14 cellular contexts compared by ENCODE assay signal in the genomic region with DNA sequence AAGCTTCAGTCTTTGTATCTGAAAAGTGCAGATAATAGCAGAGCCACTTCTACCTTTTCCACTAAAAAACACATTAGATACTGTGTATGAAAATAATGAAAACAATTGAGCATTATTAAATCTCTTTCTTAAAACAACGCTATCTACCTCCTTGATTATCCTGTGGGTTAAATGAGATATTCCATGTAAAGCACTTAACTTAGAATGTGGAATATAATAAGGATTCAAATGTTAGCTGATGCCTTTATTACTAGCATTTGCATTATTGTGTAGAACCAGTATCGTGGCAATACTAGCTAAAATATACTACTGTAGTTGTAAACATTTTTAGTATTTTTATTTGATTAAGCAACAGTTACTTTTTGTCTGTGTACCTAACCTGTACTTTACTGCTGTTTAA. TPM values are rescaled to one million over a fixed set of nuclear protein-coding genes. Genes with fewer than 3 reads are reported as not detected.
A peak's percentile ranks its signal among the peaks of the same experiment; 100 is the strongest.
DNase-seq lines count a peak whose midpoint lies in the region; ATAC-seq, FAIRE-seq and TF ChIP-seq lines count a peak whose summit lies in the region.
"Had no signal": no experiment of that assay in that cellular context is flagged by ENCODE, and none has a peak within 500 bp of the region (broad histone marks: within the 10 kb centered on the region; RNA-seq: fewer than 3 reads in every experiment).

No MANE protein-coding gene starts in this region.

- H3K9me3 ChIP-seq in Loucy (ENCODE audit: insufficient read depth, low read depth, low read length): no peaks in the 10 kb centered on the region
- H3K9me3 ChIP-seq: A549, HAP-1 had no signal

- H3K27me3 Mint-ChIP-seq in chondrocyte (ENCODE audit: low read depth): no peaks in the 10 kb centered on the region
- H3K27me3 Mint-ChIP-seq: CD4-positive, alpha-beta memory T cell had no signal

- peaks cover 36% of the 10 kb centered on the region for H3K4me1 ChIP-seq in Loucy (ENCODE audit: insufficient read depth, low read length, poor library complexity, severe bottlenecking)
- H3K4me1 ChIP-seq: A549, HAP-1 had no signal

- DNase-seq in D721Med (ENCODE audit: insufficient read length, low spot score) (no peak), chondrocyte (ENCODE audit: low spot score) (no peak), DMS79 (lab: John Stamatoyannopoulos, UW) (no peak), NCI-H1105 treated with DMSO at 0.1 percent for 48 hours (lab: John Stamatoyannopoulos, UW) (no peak)
- DNase-seq: AML-193; CD4-positive, alpha-beta memory T cell; DND-41; EL; GM23248 had no signal

- H3K9me2 ChIP-seq in Loucy (replicated peaks; ENCODE audit: low read depth, low read length): no peaks in the 10 kb centered on the region

- no peaks in the 10 kb centered on the region for H3K27me3 ChIP-seq in Loucy (ENCODE audit: insufficient read depth, low read length, poor library complexity, severe bottlenecking)

- H3K79me2 ChIP-seq in Loucy (ENCODE audit: insufficient read depth, low read length): peaks cover 99% of the 10 kb centered on the region

- H2AFZ ChIP-seq in Loucy (ENCODE audit: low read length): no peak overlapping the region
- H2AFZ ChIP-seq: GM23248 had no signal

- peaks cover 74% of the 10 kb centered on the region for H3K4me1 Mint-ChIP-seq in chondrocyte (ENCODE audit: low read depth)

- peak overlapping the region; percentile 45 for H3K4me2 ChIP-seq in Loucy (ENCODE audit: low read depth, low read length, poor library complexity, severe bottlenecking)
- H3K4me2 ChIP-seq: A549 had no signal

- peaks cover 5% of the 10 kb centered on the region; the same call in 1 of the 2 replicates for H3K36me3 ChIP-seq in Loucy (ENCODE audit: insufficient read depth, low read length)

- H3K27ac Mint-ChIP-seq in chondrocyte (ENCODE audit: unreplicated experiment): peak overlapping the region; percentile 36

- peaks cover 4% of the 10 kb centered on the region for H3K36me3 Mint-ChIP-seq in chondrocyte (ENCODE audit: low read depth)

- TF ChIP-seq CTCF in D721Med (IDR thresholded peaks at IDR 0.05; ENCODE audit: insufficient read depth, missing control alignments) (no peak), Loucy (conservative IDR thresholded peaks at IDR 0.05; ENCODE audit: low read length) (no peak), chondrocyte (IDR thresholded peaks at IDR 0.05) (no peak)

- no peaks in the 10 kb centered on the region for H3K9me3 Mint-ChIP-seq in chondrocyte (ENCODE audit: low read depth)
- H3K9me3 Mint-ChIP-seq: CD4-positive, alpha-beta memory T cell had no signal

- H3K9ac ChIP-seq in Loucy (ENCODE audit: low read depth, low read length, poor library complexity, severe bottlenecking): no peak overlapping the region
- H3K9ac ChIP-seq: GM23248 had no signal

- peak; percentile 32 for FAIRE-seq in D721Med (lab: Jason Lieb, UNC)
- FAIRE-seq: A549, GM12891 had no signal

- no peak overlapping the region for H3K4me3 Mint-ChIP-seq in chondrocyte (ENCODE audit: unreplicated experiment)

- H3K4me3 ChIP-seq in Loucy (ENCODE audit: low read length, poor library complexity, severe bottlenecking): no peak overlapping the region
- H3K4me3 ChIP-seq: A549, GM23248, HAP-1 had no signal

- ATAC-seq in GM21515 (IDR thresholded peaks at IDR 0.05; ENCODE audit: unreplicated experiment): no peak
- ATAC-seq: A549 had no signal

- peaks cover 92% of the 10 kb centered on the region for H4K20me1 ChIP-seq in Loucy (ENCODE audit: insufficient read depth, low read length, poor library complexity, severe bottlenecking)

- no peaks in the 10 kb centered on the region for H3F3A ChIP-seq in Loucy (ENCODE audit: low read depth)

RNA-seq across cellular contexts. Expression of a gene that starts 8.9 kb away (rescaled TPM):
- total RNA-seq in chondrocyte: 117 to 126 TPM (median 125 TPM) in 3 replicates
